ENCODE assay signal across 9 cellular contexts in the genomic region with DNA sequence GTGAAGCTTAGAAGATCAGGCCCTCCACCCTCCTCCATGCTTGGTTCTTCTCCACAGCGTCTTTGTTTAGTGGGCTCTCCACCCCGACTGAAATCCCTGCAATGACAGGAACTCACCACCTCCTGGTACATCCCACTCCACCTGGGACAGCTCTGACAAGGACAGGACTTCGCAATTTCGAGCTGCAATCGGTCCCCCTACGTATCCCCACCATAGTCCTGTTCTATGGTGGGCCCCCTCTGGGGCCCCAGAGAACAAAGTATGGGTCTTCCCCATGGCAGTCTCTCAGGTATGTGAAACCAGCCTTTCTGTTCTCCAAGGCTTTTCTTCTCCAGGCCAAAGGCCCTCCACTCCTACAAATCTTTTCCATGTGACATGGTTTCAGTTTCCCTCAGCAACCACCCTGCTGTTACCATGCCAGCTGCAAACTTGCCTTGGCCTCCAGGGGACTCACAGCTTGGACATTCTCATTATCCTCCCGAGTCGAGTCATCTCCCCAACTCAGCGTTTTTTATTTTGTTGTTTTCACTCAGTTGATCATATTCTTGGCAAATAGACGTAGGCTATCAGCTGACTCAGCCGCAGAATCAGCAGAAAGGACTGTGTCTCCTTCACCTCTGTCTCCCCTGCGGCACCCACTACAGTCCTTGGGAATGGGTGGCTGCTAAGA.
DNase-seq lines count a peak whose midpoint lies in the region; ATAC-seq, FAIRE-seq and TF ChIP-seq lines count a peak whose summit lies in the region.
"Had no signal": no experiment of that assay in that cellular context is flagged by ENCODE, and none has a peak within 500 bp of the region (broad histone marks: within the 10 kb centered on the region; RNA-seq: fewer than 3 reads in every experiment).

No MANE protein-coding gene starts in this region.

- no peak overlapping the region for H3K4me2 ChIP-seq in A549

- no peak for TF ChIP-seq EP300 in A549 (IDR thresholded peaks at IDR 0.05)

- H3K4me3 ChIP-seq in A549 (no peak overlapping the region), body of pancreas (no peak overlapping the region)

- no peaks in the 10 kb centered on the region for H3K27me3 ChIP-seq in body of pancreas

- no peaks in the 10 kb centered on the region for H3K9me3 Mint-ChIP-seq in T-cell

- TF ChIP-seq RAD21 in A549 (conservative IDR thresholded peaks at IDR 0.05 in 1 of 2, IDR thresholded peaks at IDR 0.05 in 1 of 2): no peak

- intact Hi-C loops in body of pancreas (cut with DNase I): no loop called here

- no peak for FAIRE-seq in A549 (lab: Jason Lieb, UNC)

- TF ChIP-seq CTCF in A549 (IDR thresholded peaks at IDR 0.05) (no peak), body of pancreas (IDR thresholded peaks at IDR 0.05) (peak in 4 of 7 experiments; percentile 13 to 42 (median 31)), GM10266 (IDR thresholded peaks at IDR 0.05; ENCODE audit: control insufficient read depth, insufficient read depth, low read depth, missing control alignments) (no peak)

- ATAC-seq in A549 (no peak), body of pancreas (peak; percentile 61), left lobe of liver (peak; percentile 34), T-cell (replicated peaks in 1 of 4) (no peak), GM21381 (IDR thresholded peaks at IDR 0.05; ENCODE audit: unreplicated experiment) (no peak)

- no peak overlapping the region for H3K4me3 Mint-ChIP-seq in T-cell

- H3K9me3 ChIP-seq in A549: peaks cover 4% of the 10 kb centered on the region; the same call in 2 of the 3 replicates
- H3K9me3 ChIP-seq in body of pancreas: no peaks in the 10 kb centered on the region

- POLR2A ChIA-PET in A549 (lab: Yijun Ruan, JAX): interaction anchor here (0.9 kb wide), 1 partner anchor 10 kb away, joined by 5 read pairs; no protein-coding TSS in a partner anchor
- POLR2A ChIA-PET in T-cell (lab: Charles Lee): no interaction called here

- DNase-seq in A549 (ENCODE audit: low read depth in 1 of 2, low spot score in 1 of 2) (peak in 1 of 2 experiments; percentile 25), HT1080 (ENCODE audit: low read depth) (peak; percentile 75), body of pancreas (peak in 3 of 4 donors; percentile 68 to 79 (median 75)), left lobe of liver (ENCODE audit: low spot score) (no peak), NCI-H748 treated with DMSO at 0.1 percent for 48 hours (lab: John Stamatoyannopoulos, UW) (no peak), GM10266 (ENCODE audit: extremely low spot score) (no peak), T-cell (no peak)
- DNase-seq: DND-41 had no signal

- H3K4me1 ChIP-seq in A549 (no peaks in the 10 kb centered on the region), body of pancreas (peaks cover 43% of the 10 kb centered on the region)

- no peaks in the 10 kb centered on the region for H3K4me1 Mint-ChIP-seq in T-cell

- H3K36me3 ChIP-seq in body of pancreas (replicated peaks in 1 of 2; ENCODE audit: insufficient read depth in 1 of 2, low read depth in 2 of 2): no peaks in the 10 kb centered on the region

- H3K27me3 Mint-ChIP-seq in T-cell: peaks cover 5 to 12% of the 10 kb centered on the region in 2 donors

- H3K36me3 Mint-ChIP-seq in T-cell: no peaks in the 10 kb centered on the region

- CTCF ChIA-PET in A549 (lab: Yijun Ruan, JAX) (interaction anchor here (0.7 to 1.5 kb wide), 3 partner anchors 11 to 479 kb away, joined by 3 to 5 read pairs (median 3); no protein-coding TSS in a partner anchor), T-cell (lab: Charles Lee) (no interaction called here)

- TF ChIP-seq POLR2A in A549 (IDR thresholded peaks at IDR 0.05; ENCODE audit: low read length): no peak
- TF ChIP-seq POLR2A in body of pancreas (IDR thresholded peaks at IDR 0.05): no peak

- H3K27ac ChIP-seq in A549 (0 out of 6 replicates have a peak overlapping the region, but pooled peaks of 1 of the 2 experiments have one; percentile 18), body of pancreas (peak overlapping the region; percentile 7 to 54 (median 42))

- 70% methylated on average over 12 of the region's 12 CpGs for WGBS in A549 (ENCODE audit: missing lambda C conversion rate)
- 59 to 79% methylated on average over 11 to 12 of the region's 12 CpGs for WGBS in body of pancreas, 2 donors

- no peak overlapping the region for H3K27ac Mint-ChIP-seq in T-cell

TF ChIP-seq in A549, 52 proteins besides CTCF, POLR2A, EP300 and RAD21:
- TF ChIP-seq MAFK (IDR thresholded peaks at IDR 0.05; ENCODE audit: partially characterized antibody) (peak; percentile 29), EHF (CRISPR knock-in tag; IDR thresholded peaks at IDR 0.05) (no peak)

Comparison
In these comparisons a context has a peak if more than half of its experiments do, and no peak if none do; other contexts are left out.
1. ATAC-seq: peak in body of pancreas (single experiment) and left lobe of liver (single experiment); none in A549 (0 of 2), T-cell (0 of 4) and GM21381 (single experiment).
2. DNase-seq: peak in HT1080 (single experiment) and body of pancreas (3 of 4); none in left lobe of liver (single experiment), NCI-H748 treated with DMSO at 0.1 percent for 48 hours (single experiment), GM10266 (single experiment) and T-cell (0 of 34).
3. CTCF ChIP-seq: peak in body of pancreas (4 of 7); none in A549 (single experiment) and GM10266 (single experiment).